In genomic region chr6:18118330-18118729, GRCh38 we compare ENCODE assay signal across 28 cellular contexts. TPM values are rescaled to one million over a fixed set of nuclear protein-coding genes. Genes with fewer than 3 reads are reported as not detected.
A peak's percentile ranks its signal among the peaks of the same experiment; 100 is the strongest.
DNase-seq lines count a peak whose midpoint lies in the region; ATAC-seq, FAIRE-seq and TF ChIP-seq lines count a peak whose summit lies in the region.
"Had no signal": no experiment of that assay in that cellular context is flagged by ENCODE, and none has a peak within 500 bp of the region (broad histone marks: within the 10 kb centered on the region; RNA-seq: fewer than 3 reads in every experiment).

No MANE protein-coding gene starts in this region.

- ATAC-seq in GM21576 (IDR thresholded peaks at IDR 0.05; ENCODE audit: unreplicated experiment) (no peak), Right ventricle myocardium inferior (no peak)

- H3K27me3 ChIP-seq in small intestine (ENCODE audit: control insufficient read depth in 2 of 2, insufficient read depth in 2 of 2, low read length in 2 of 2) = no peaks in the 10 kb centered on the region
- H3K27me3 ChIP-seq in uterus = no peaks in the 10 kb centered on the region
- H3K27me3 ChIP-seq: colonic mucosa, ovary, SJSA1 had no signal

- POLR2A ChIA-PET in HEK293 (lab: Yijun Ruan, JAX) = interaction anchor here (0.5 to 0.6 kb wide), 2 partner anchors 132 to 1875 kb away, joined by 3 read pairs; no protein-coding TSS in a partner anchor

- no peaks in the 10 kb centered on the region; the same call in 1 of the 2 replicates for H3K4me1 ChIP-seq in HEK293 (ENCODE audit: control insufficient read depth, insufficient read depth, low read length)
- no peaks in the 10 kb centered on the region for H3K4me1 ChIP-seq in small intestine (ENCODE audit: control insufficient read depth in 2 of 2, insufficient read depth in 1 of 2, low read depth in 1 of 2, low read length in 1 of 2)
- no peaks in the 10 kb centered on the region for H3K4me1 ChIP-seq in uterus

- TF ChIP-seq CTCF in HEK293 (tag by site-specific recombination; IDR thresholded peaks at IDR 0.05) (no peak), fibroblast of the aortic adventitia (IDR thresholded peaks at IDR 0.05; ENCODE audit: insufficient read depth, low read length) (no peak), uterus (IDR thresholded peaks at IDR 0.05) (no peak)

- CTCF ChIA-PET in HEK293 (lab: Yijun Ruan, JAX) = no interaction called here

- no peaks in the 10 kb centered on the region for H3K9me3 ChIP-seq in HEK293 (ENCODE audit: control insufficient read depth, insufficient read depth, low read depth, low read length)
- H3K9me3 ChIP-seq in small intestine (ENCODE audit: control insufficient read depth, low read depth) = no peaks in the 10 kb centered on the region
- no peaks in the 10 kb centered on the region for H3K9me3 ChIP-seq in uterus
- H3K9me3 ChIP-seq: colonic mucosa, ovary, thoracic aorta had no signal

- 44 to 48% (median 45%) methylated on average over 3 of the region's 3 CpGs for WGBS in small intestine, 3 donors

- intact Hi-C loops in Right ventricle myocardium inferior (cut with DNase I) (no loop called here), uterus (cut with DNase I; ENCODE audit: low total_unique reads) (no loop called here)

- no peak for FAIRE-seq in small intestine (lab: Jason Lieb, UNC)
- FAIRE-seq: G401.6 had no signal

- no peak overlapping the region for H3K27ac ChIP-seq in HEK293 (ENCODE audit: extremely low read depth, low read depth, low read length)
- H3K27ac ChIP-seq in small intestine (ENCODE audit: low read depth in 1 of 2, low read length in 1 of 2) = no peak overlapping the region
- H3K27ac ChIP-seq in uterus = no peak overlapping the region
- H3K27ac ChIP-seq: C4-2B, colonic mucosa, epithelial cell of prostate, ovary, SJSA1, thoracic aorta had no signal

- DNase-seq in NCI-H446 treated with DMSO at 0.1 percent for 48 hours (lab: John Stamatoyannopoulos, UW) (peak; percentile 94), fibroblast of the aortic adventitia (ENCODE audit: low read depth) (peak; percentile 4), small intestine (peak; percentile 24), Right ventricle myocardium inferior (ENCODE audit: missing footprints) (no peak), uterus (no peak)
- DNase-seq: activated CD4-positive, CD25-positive, alpha-beta regulatory T cell; activated effector memory CD4-positive, alpha-beta T cell treated with anti-CD3 and anti-CD28 coated beads, Interleukin-2, amount 50 U/mL, for 16 hours; activated naive CD8-positive, alpha-beta T cell treated with anti-CD3 and anti-CD28 coated beads for 36 hours; activated T-cell treated with anti-CD3 and anti-CD28 coated beads, Interleukin-2, amount 50 U/mL, for 24 hours; anterior cingulate cortex; colonic mucosa; COR-L47; effector CD8-positive, alpha-beta T cell; HCEC 1CT; NCI-H1436; NCI-H774; nephron progenitor cell; ovary; retina; RPMI8226; stimulated activated CD4-positive, alpha-beta T cell treated with anti-CD3 and anti-CD28 coated beads, Interleukin-2, amount 100 ng/mL, for 24 hours had no signal

- H3K36me3 ChIP-seq in HEK293 (ENCODE audit: control insufficient read depth in 2 of 2, insufficient read depth in 1 of 2, low read length in 2 of 2) = no peaks in the 10 kb centered on the region
- no peaks in the 10 kb centered on the region for H3K36me3 ChIP-seq in small intestine (ENCODE audit: control insufficient read depth in 2 of 2, insufficient read depth in 2 of 2, low read length in 2 of 2)
- H3K36me3 ChIP-seq in uterus = no peaks in the 10 kb centered on the region
- H3K36me3 ChIP-seq: colonic mucosa, ovary, SJSA1, thoracic aorta had no signal

- no peak for TF ChIP-seq POLR2A in uterus (IDR thresholded peaks at IDR 0.05)

- H3K4me3 ChIP-seq in HEK293 (ENCODE audit: low read depth, low read length) (no peak overlapping the region), fibroblast of the aortic adventitia (ENCODE audit: low read depth, low read length) (no peak overlapping the region), small intestine (ENCODE audit: low read depth in 1 of 2, low read length in 2 of 2) (no peak overlapping the region), uterus (no peak overlapping the region)
- H3K4me3 ChIP-seq: colonic mucosa, ovary, SJSA1, thoracic aorta had no signal

TF ChIP-seq in HEK293, 187 proteins besides CTCF, POLR2A, EP300 and RAD21:
- TF ChIP-seq ZNF768 (tag by site-specific recombination; IDR thresholded peaks at IDR 0.05) (no peak), ZNF521 (tag by site-specific recombination; IDR thresholded peaks at IDR 0.05) (no peak), ZNF341 (tag by site-specific recombination; IDR thresholded peaks at IDR 0.05; ENCODE audit: low read depth) (peak; percentile 45), ZNF560 (tag by site-specific recombination; IDR thresholded peaks at IDR 0.05; ENCODE audit: borderline replicate concordance) (no peak), YY2 (tag by site-specific recombination; IDR thresholded peaks at IDR 0.05) (no peak), ZNF169 (tag by site-specific recombination; IDR thresholded peaks at IDR 0.05) (no peak)

RNA-seq across cellular contexts. Expression of gene NHLRC1, which starts 4.1 kb away (rescaled TPM):
- total RNA-seq in fibroblast of the aortic adventitia (ENCODE audit: low replicate concordance) (2.1 and 3.0 TPM in 2 replicates), Right ventricle myocardium inferior (1.2 TPM), uterus (1 to 10 TPM in 2 of 4 donors, not detected in 2; 1.4 to 2.3 TPM)
- polyA plus RNA-seq in small intestine = 1 to 10 TPM; 1.1 to 5.2 (median 1.9) TPM

RNA-seq across cellular contexts. Expression of gene TPMT, which starts 36.5 kb away (rescaled TPM):
- total RNA-seq in fibroblast of the aortic adventitia (ENCODE audit: low replicate concordance) = 5.2 and 22.4 TPM in 2 replicates
- polyA plus RNA-seq in small intestine = 10 to 100 TPM; 27.8 to 74.8 (median 72.5) TPM
- total RNA-seq in Right ventricle myocardium inferior = 12.0 TPM
- 10 to 100 TPM in 1 of 4 donors, 1 to 10 TPM in 3; 5.9 to 11.4 (median 6.6) TPM for total RNA-seq in uterus

RNA-seq across cellular contexts. Expression of gene KDM1B, which starts 36.9 kb away (rescaled TPM):
- total RNA-seq in fibroblast of the aortic adventitia (ENCODE audit: low replicate concordance) (8.8 and 25.4 TPM in 2 replicates), Right ventricle myocardium inferior (13.0 TPM), uterus (10 to 100 TPM; 10.6 to 24.7 (median 14.0) TPM)
- 10 to 100 TPM in 1 of 3 donors, 1 to 10 TPM in 2; 7.0 to 10.1 (median 9.2) TPM for polyA plus RNA-seq in small intestine

Comparison
In these comparisons a context has a peak if more than half of its experiments do, and no peak if none do; other contexts are left out.
1. DNase-seq: peak in NCI-H446 treated with DMSO at 0.1 percent for 48 hours (single experiment), fibroblast of the aortic adventitia (single experiment) and small intestine (single experiment); none in Right ventricle myocardium inferior (single experiment) and uterus (0 of 2).